Comparison of ENCODE assay signal across 1 cellular context in the genomic region with DNA sequence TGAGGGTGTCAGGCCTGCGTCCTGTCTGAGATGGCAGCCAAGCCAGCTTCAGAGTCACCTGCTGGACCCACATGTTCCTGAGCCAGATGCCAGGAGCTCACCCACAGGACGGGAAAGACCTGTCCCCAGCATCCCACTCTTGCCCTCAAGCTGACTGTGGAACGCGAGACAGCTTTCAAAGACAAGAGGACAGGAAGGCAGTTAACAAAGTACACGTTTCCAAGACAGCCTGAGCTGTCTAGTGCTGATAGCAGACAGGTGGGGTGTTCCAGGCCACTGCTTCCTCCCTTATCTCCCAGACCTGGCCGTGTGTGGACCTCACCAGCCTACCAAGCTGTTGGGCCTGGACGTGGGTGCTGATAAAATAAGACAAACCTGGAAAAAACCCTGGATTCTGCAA.
TF ChIP-seq lines count a peak whose summit lies in the region.

No MANE protein-coding gene starts in this region.

TF ChIP-seq in WTC11, 78 proteins besides CTCF, POLR2A, EP300 and RAD21 (continued from another document):
- TF ChIP-seq, protein P1, sequence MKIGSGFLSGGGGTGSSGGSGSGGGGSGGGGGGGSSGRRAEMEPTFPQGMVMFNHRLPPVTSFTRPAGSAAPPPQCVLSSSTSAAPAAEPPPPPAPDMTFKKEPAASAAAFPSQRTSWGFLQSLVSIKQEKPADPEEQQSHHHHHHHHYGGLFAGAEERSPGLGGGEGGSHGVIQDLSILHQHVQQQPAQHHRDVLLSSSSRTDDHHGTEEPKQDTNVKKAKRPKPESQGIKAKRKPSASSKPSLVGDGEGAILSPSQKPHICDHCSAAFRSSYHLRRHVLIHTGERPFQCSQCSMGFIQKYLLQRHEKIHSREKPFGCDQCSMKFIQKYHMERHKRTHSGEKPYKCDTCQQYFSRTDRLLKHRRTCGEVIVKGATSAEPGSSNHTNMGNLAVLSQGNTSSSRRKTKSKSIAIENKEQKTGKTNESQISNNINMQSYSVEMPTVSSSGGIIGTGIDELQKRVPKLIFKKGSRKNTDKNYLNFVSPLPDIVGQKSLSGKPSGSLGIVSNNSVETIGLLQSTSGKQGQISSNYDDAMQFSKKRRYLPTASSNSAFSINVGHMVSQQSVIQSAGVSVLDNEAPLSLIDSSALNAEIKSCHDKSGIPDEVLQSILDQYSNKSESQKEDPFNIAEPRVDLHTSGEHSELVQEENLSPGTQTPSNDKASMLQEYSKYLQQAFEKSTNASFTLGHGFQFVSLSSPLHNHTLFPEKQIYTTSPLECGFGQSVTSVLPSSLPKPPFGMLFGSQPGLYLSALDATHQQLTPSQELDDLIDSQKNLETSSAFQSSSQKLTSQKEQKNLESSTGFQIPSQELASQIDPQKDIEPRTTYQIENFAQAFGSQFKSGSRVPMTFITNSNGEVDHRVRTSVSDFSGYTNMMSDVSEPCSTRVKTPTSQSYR (CRISPR knock-in tag; IDR thresholded peaks at IDR 0.05) = no peak
- TF ChIP-seq RORB (CRISPR knock-in tag; IDR thresholded peaks at IDR 0.05) (no peak), ZNF416 (CRISPR knock-in tag; IDR thresholded peaks at IDR 0.05) (no peak), TEAD4 (CRISPR knock-in tag; IDR thresholded peaks at IDR 0.05) (no peak), NR3C1 (CRISPR knock-in tag; conservative IDR thresholded peaks at IDR 0.05; ENCODE audit: low read depth) (no peak), EMX1 (CRISPR knock-in tag; IDR thresholded peaks at IDR 0.05) (no peak), ZNF219 (CRISPR knock-in tag; IDR thresholded peaks at IDR 0.05; ENCODE audit: borderline replicate concordance) (no peak)
- TF ChIP-seq, protein P2, sequence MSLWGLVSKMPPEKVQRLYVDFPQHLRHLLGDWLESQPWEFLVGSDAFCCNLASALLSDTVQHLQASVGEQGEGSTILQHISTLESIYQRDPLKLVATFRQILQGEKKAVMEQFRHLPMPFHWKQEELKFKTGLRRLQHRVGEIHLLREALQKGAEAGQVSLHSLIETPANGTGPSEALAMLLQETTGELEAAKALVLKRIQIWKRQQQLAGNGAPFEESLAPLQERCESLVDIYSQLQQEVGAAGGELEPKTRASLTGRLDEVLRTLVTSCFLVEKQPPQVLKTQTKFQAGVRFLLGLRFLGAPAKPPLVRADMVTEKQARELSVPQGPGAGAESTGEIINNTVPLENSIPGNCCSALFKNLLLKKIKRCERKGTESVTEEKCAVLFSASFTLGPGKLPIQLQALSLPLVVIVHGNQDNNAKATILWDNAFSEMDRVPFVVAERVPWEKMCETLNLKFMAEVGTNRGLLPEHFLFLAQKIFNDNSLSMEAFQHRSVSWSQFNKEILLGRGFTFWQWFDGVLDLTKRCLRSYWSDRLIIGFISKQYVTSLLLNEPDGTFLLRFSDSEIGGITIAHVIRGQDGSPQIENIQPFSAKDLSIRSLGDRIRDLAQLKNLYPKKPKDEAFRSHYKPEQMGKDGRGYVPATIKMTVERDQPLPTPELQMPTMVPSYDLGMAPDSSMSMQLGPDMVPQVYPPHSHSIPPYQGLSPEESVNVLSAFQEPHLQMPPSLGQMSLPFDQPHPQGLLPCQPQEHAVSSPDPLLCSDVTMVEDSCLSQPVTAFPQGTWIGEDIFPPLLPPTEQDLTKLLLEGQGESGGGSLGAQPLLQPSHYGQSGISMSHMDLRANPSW (CRISPR knock-in tag; conservative IDR thresholded peaks at IDR 0.05; ENCODE audit: low read depth) = no peak
TF ChIP-seq in WTC11: peak in this region for 0.
